28 cellular contexts compared by ENCODE assay signal in the genomic region with DNA sequence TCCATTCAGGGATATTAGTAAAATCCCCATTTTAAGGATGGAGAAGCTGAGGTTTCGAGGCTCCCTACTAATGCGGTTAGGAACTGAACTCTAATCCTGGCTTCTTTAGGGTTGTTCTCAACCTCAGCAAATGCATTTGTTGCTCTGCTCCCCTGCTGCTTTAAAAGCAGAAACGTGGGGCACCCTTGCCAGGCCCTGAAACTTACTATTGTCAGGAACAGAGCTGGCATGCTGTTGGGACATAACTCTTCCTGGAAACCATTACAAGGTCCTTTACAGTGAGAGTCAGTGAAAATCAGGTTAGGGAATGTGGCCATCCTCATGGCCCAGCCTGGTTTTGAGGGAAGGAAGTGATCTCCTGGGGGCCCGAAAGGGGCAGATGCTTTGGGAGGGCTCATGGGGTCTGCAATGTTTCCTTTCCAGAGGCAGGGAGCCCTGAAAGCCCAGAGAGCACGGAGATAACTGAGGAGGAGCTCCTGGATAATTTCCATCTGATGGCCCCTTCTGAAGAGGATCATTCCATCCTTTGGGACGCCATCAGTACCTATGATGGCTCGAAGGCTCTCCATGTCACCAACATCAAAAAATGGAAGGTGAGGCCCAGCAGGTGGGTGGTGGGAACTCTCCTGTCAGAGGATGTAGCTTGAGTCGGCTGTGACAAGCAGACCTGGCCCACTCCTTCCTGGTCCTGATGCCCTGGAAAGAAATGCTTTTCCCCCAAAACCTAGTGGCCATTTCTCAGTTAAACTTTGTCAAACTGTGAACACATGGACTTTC. TPM values are rescaled to one million over a fixed set of nuclear protein-coding genes. Genes with fewer than 3 reads are reported as not detected.
"Had no signal": no experiment of that assay in that cellular context is flagged by ENCODE, and none has a peak within 500 bp of the region (broad histone marks: within the 10 kb centered on the region; RNA-seq: fewer than 3 reads in every experiment).

No MANE protein-coding gene starts in this region.

- H3K9me3 ChIP-seq: esophagus squamous epithelium, heart right ventricle, pancreas, suprapubic skin, transverse colon, upper lobe of right lung, uterus had no signal

- H3K27ac Mint-ChIP-seq: immature natural killer cell; memory B cell; natural killer cell; stimulated activated naive CD8-positive, alpha-beta T cell treated with anti-CD3 and anti-CD28 coated beads, Interleukin-15, amount 100 ng/mL, for 72 hours had no signal

- H3K36me3 Mint-ChIP-seq: immature natural killer cell, memory B cell, natural killer cell had no signal

- H3K4me3 Mint-ChIP-seq: immature natural killer cell; memory B cell; natural killer cell; stimulated activated naive CD8-positive, alpha-beta T cell treated with anti-CD3 and anti-CD28 coated beads, Interleukin-15, amount 100 ng/mL, for 72 hours had no signal

- H3K27ac ChIP-seq: esophagus squamous epithelium, heart right ventricle, pancreas, suprapubic skin, transverse colon, upper lobe of right lung, uterus had no signal

- H3K36me3 ChIP-seq: esophagus squamous epithelium, heart right ventricle, pancreas, suprapubic skin, transverse colon, upper lobe of right lung, uterus had no signal

- H3K9me3 Mint-ChIP-seq: immature natural killer cell; memory B cell; natural killer cell; stimulated activated naive CD8-positive, alpha-beta T cell treated with anti-CD3 and anti-CD28 coated beads, Interleukin-15, amount 100 ng/mL, for 72 hours had no signal

- H3K4me1 Mint-ChIP-seq: immature natural killer cell, memory B cell, natural killer cell had no signal

- H3K4me2 ChIP-seq: smooth muscle cell had no signal

- H3K4me1 ChIP-seq: pancreas, upper lobe of right lung had no signal

- H3K27me3 ChIP-seq: uterus had no signal

- H3K4me3 ChIP-seq: esophagus squamous epithelium, heart right ventricle, lung, pancreas, smooth muscle cell, suprapubic skin, transverse colon, upper lobe of right lung, uterus had no signal

- ATAC-seq: heart right ventricle; left ventricle myocardium superior; natural killer cell; sciatic nerve; stimulated activated naive CD8-positive, alpha-beta T cell treated with anti-CD3 and anti-CD28 coated beads, Interleukin-15, amount 100 ng/mL, for 72 hours; upper lobe of right lung had no signal

- DNase-seq: cortex of kidney; esophagus squamous epithelium; glutamatergic neuron; heart right ventricle; islet precursor cell; left ventricle myocardium superior; natural killer cell; pancreas; stimulated activated CD4-positive, alpha-beta T cell treated with anti-CD3 and anti-CD28 coated beads, Interleukin-12 subunit alpha, Interleukin-12 subunit beta, amount 100 ng/mL, for 4 hours; stimulated activated CD4-positive, alpha-beta T cell treated with anti-CD3 and anti-CD28 coated beads, Interleukin-1b, Interleukin-23, amount 100 ng/mL, for 48 hours; stimulated activated CD4-positive, alpha-beta T cell treated with anti-CD3 and anti-CD28 coated beads, Interleukin-4, amount 100 ng/mL, for 1 hour; stimulated activated CD8-positive, alpha-beta memory T cell treated with anti-CD3 and anti-CD28 coated beads, Interleukin-4, amount 100 ng/mL, for 48 hours; stimulated activated naive CD8-positive, alpha-beta T cell treated with anti-CD3 and anti-CD28 coated beads, Interleukin-15, amount 100 ng/mL, for 72 hours; transverse colon; upper lobe of right lung; uterus had no signal

RNA-seq across cellular contexts. Expression of a gene that starts 2.0 kb away (rescaled TPM):
- total RNA-seq: dermis microvascular lymphatic vessel endothelial cell, esophagus squamous epithelium, heart right ventricle, left ventricle myocardium superior, lung, mononuclear cell, natural killer cell, posterior vena cava, sciatic nerve, smooth muscle cell, transverse colon, upper lobe of right lung had no signal
- polyA plus RNA-seq: immature natural killer cell, neural cell, smooth muscle cell had no signal

RNA-seq across cellular contexts. Expression of a gene that starts 17.4 kb away (rescaled TPM):
- total RNA-seq: dermis microvascular lymphatic vessel endothelial cell, epithelial cell of proximal tubule, esophagus squamous epithelium, heart right ventricle, left ventricle myocardium superior, lung, mononuclear cell, natural killer cell, omental fat pad, pancreas, posterior vena cava, sciatic nerve, smooth muscle cell, suprapubic skin, transverse colon, upper lobe of right lung had no signal
- polyA plus RNA-seq: heart right ventricle, immature natural killer cell, lung, neural cell, pancreas, smooth muscle cell had no signal
